In genomic region chr3:188185717-188186236, GRCh38 we compare ENCODE assay signal across 8 cellular contexts. TPM values are rescaled to one million over a fixed set of nuclear protein-coding genes. Genes with fewer than 3 reads are reported as not detected.
DNase-seq lines count a peak whose midpoint lies in the region; ATAC-seq, FAIRE-seq and TF ChIP-seq lines count a peak whose summit lies in the region.

No MANE protein-coding gene starts in this region.

- no peaks in the 10 kb centered on the region for H4K20me1 ChIP-seq in DND-41 (ENCODE audit: insufficient read depth, low read length)

- H3K4me1 ChIP-seq in DND-41 (ENCODE audit: insufficient read depth, low read length) (peaks cover 61% of the 10 kb centered on the region), endocrine pancreas (ENCODE audit: control insufficient read depth, insufficient read depth, low read length) (peaks cover 6% of the 10 kb centered on the region)

- TF ChIP-seq CTCF in DND-41 (IDR thresholded peaks at IDR 0.05; ENCODE audit: borderline replicate concordance, extremely low read depth, low read length, poor library complexity, severe bottlenecking) (no peak), neural crest cell (conservative IDR thresholded peaks at IDR 0.05) (no peak)

- no peak overlapping the region for H3K4me3 Mint-ChIP-seq in neural crest cell

- FAIRE-seq in GM12892 (lab: Jason Lieb, UNC) = no peak

- H3K27ac Mint-ChIP-seq in neural crest cell (ENCODE audit: unreplicated experiment) = peak overlapping the region; percentile 84

- H2AFZ ChIP-seq in DND-41 (ENCODE audit: low read depth, low read length) = no peak overlapping the region

- H3K4me3 ChIP-seq in DND-41 (ENCODE audit: low read depth in 1 of 2, low read length in 2 of 2) (no peak overlapping the region), endocrine pancreas (ENCODE audit: control insufficient read depth, insufficient read depth, low read length) (no peak overlapping the region)

- H3K9me3 Mint-ChIP-seq in neural crest cell = no peaks in the 10 kb centered on the region

- ATAC-seq in DND-41 (ENCODE audit: insufficient read depth, low read depth) (no peak), GM21717 (IDR thresholded peaks at IDR 0.05; ENCODE audit: unreplicated experiment) (no peak)
- no peak for ATAC-seq in activated CD4-positive, CD25-positive, alpha-beta regulatory T cell treated with anti-CD3 and anti-CD28 coated beads, Interleukin-2, amount 50 U/mL, for 24 hours

- DNase-seq in DND-41 (peak; percentile 39), NCI-H2196 treated with DMSO at 0.1 percent for 48 hours (lab: John Stamatoyannopoulos, UW; ENCODE audit: unreplicated experiment) (peak; percentile 39), neural crest cell (ENCODE audit: low read depth, low spot score) (no peak), GM12892 (ENCODE audit: insufficient read length) (no peak), NCI-H526 (lab: John Stamatoyannopoulos, UW) (no peak)

- H3K4me1 Mint-ChIP-seq in neural crest cell = peaks cover 15% of the 10 kb centered on the region

- H3K9ac ChIP-seq in DND-41 (ENCODE audit: low read depth, low read length) (no peak overlapping the region), endocrine pancreas (ENCODE audit: control insufficient read depth, insufficient read depth, low read length) (peak overlapping the region; percentile 69)

- H3K79me2 ChIP-seq in DND-41 (ENCODE audit: insufficient read depth, low read length) = peaks cover 71% of the 10 kb centered on the region

- no peak overlapping the region for H3K4me2 ChIP-seq in DND-41 (ENCODE audit: insufficient read depth, low read length)

- H3K27me3 Mint-ChIP-seq in neural crest cell (ENCODE audit: low read depth) = no peaks in the 10 kb centered on the region

- no peaks in the 10 kb centered on the region for H3K27me3 ChIP-seq in DND-41 (ENCODE audit: insufficient read depth, low read length, poor library complexity)
- H3K27me3 ChIP-seq in endocrine pancreas (ENCODE audit: control insufficient read depth, insufficient read depth, low read length) = no peaks in the 10 kb centered on the region

- peak overlapping the region; percentile 64 for H3K27ac ChIP-seq in DND-41 (ENCODE audit: low read length)

- H3K36me3 Mint-ChIP-seq in neural crest cell (ENCODE audit: low read depth) = no peaks in the 10 kb centered on the region

- H3K36me3 ChIP-seq in DND-41 (ENCODE audit: insufficient read depth, low read length) = no peaks in the 10 kb centered on the region; the same call in 1 of the 2 replicates
- H3K36me3 ChIP-seq in endocrine pancreas (ENCODE audit: control insufficient read depth, insufficient read depth, low read length) = no peaks in the 10 kb centered on the region

- no peak for TF ChIP-seq POLR2A in GM12892 (IDR thresholded peaks at IDR 0.05; ENCODE audit: low read depth, low read length)

- H3K9me3 ChIP-seq in DND-41 (ENCODE audit: insufficient read depth, low read length, severe bottlenecking) = no peaks in the 10 kb centered on the region
- no peaks in the 10 kb centered on the region for H3K9me3 ChIP-seq in endocrine pancreas (ENCODE audit: control insufficient read depth, low read length)

RNA-seq across cellular contexts. Expression of gene LPP, which starts 31.8 kb away (rescaled TPM):
- total RNA-seq in neural crest cell = 38.7 and 42.1 TPM in 2 replicates
- 0.02 TPM for polyA plus RNA-seq in GM12892 (2012; ENCODE audit: missing spikeins)

Comparison
In these comparisons a context has a peak if more than half of its experiments do, and no peak if none do; other contexts are left out.
1. DNase-seq: peak in DND-41 (single experiment) and NCI-H2196 treated with DMSO at 0.1 percent for 48 hours (single experiment); none in neural crest cell (single experiment), GM12892 (single experiment) and NCI-H526 (0 of 2).